In the genomic region with DNA sequence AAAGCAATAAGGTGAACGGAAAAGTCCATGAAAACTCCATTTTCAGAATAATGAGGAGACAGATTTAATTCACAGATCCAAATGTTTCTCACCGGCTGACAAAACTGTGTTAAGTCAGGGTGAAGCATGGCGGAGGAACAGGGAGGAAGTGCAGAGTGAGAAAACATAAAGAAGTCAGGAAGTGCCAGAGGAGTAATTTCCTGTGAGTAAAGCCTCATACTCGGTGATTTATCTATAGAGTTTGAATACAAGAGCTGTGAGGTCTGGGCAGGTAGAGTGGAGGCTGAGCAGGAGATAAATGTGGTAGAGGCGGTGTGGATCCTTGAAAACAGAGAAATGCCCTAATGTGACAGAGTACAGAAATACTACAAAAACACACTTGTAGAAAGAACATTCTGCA, we compare ENCODE assay signal across 10 cellular contexts. TPM values are rescaled to one million over a fixed set of nuclear protein-coding genes. Genes with fewer than 3 reads are reported as not detected.
DNase-seq lines count a peak whose midpoint lies in the region; ATAC-seq and TF ChIP-seq lines count a peak whose summit lies in the region.
"Had no signal": no experiment of that assay in that cellular context is flagged by ENCODE, and none has a peak within 500 bp of the region (broad histone marks: within the 10 kb centered on the region; RNA-seq: fewer than 3 reads in every experiment).

No MANE protein-coding gene starts in this region.

- in situ Hi-C loops in transverse colon (cut with MboI; ENCODE audit: low pct_ligation_motif_present in 1 of 4, low pct_unique_long_range_greater_than_20kb in 1 of 4, low sequenced_read_pairs in 3 of 4) = no loop called here

- peaks cover 42% of the 10 kb centered on the region for H3K4me1 Mint-ChIP-seq in activated CD4-positive, alpha-beta T cell treated with anti-CD3 and anti-CD28 coated beads, Interleukin-2, amount 10 ng/mL, durations not matched to agents 24 days and 14 days
- H3K4me1 Mint-ChIP-seq in endodermal cell = peaks cover 8% of the 10 kb centered on the region
- H3K4me1 Mint-ChIP-seq in stimulated activated naive CD8-positive, alpha-beta T cell treated with anti-CD3 and anti-CD28 coated beads, Interleukin-15, amount 100 ng/mL, for 72 hours = peaks cover 43% of the 10 kb centered on the region

- H3K9me3 Mint-ChIP-seq in activated CD4-positive, alpha-beta T cell treated with anti-CD3 and anti-CD28 coated beads, Interleukin-2, amount 10 ng/mL, durations not matched to agents 24 days and 14 days = no peaks in the 10 kb centered on the region
- no peaks in the 10 kb centered on the region for H3K9me3 Mint-ChIP-seq in endodermal cell
- H3K9me3 Mint-ChIP-seq in stimulated activated naive CD8-positive, alpha-beta T cell treated with anti-CD3 and anti-CD28 coated beads, Interleukin-15, amount 100 ng/mL, for 72 hours = no peaks in the 10 kb centered on the region

- peaks cover 64% of the 10 kb centered on the region for H3K36me3 Mint-ChIP-seq in activated CD4-positive, alpha-beta T cell treated with anti-CD3 and anti-CD28 coated beads, Interleukin-2, amount 10 ng/mL, durations not matched to agents 24 days and 14 days (ENCODE audit: low read depth)
- peaks cover 51% of the 10 kb centered on the region for H3K36me3 Mint-ChIP-seq in endodermal cell (ENCODE audit: low read depth)

- intact Hi-C loops in activated CD4-positive, alpha-beta T cell treated with anti-CD3 and anti-CD28 coated beads, Interleukin-2, amount 10 ng/mL, durations not matched to agents 24 days and 14 days (cut with micrococcal nuclease) = loop anchor here (2.0 kb wide), 1 partner anchor 15 kb away; no protein-coding TSS in a partner anchor
- intact Hi-C loops in transverse colon (cut with DNase I; ENCODE audit: low total_unique reads) = no loop called here

- peak; percentile 39 for DNase-seq in activated CD8-positive, alpha-beta memory T cell treated with anti-CD3 and anti-CD28 coated beads, Interleukin-2, amount 50 U/mL, for 1 hour (ENCODE audit: extremely low read depth)
- DNase-seq in activated CD8-positive, alpha-beta memory T cell treated with anti-CD3 and anti-CD28 coated beads, Interleukin-2, amount 50 U/mL, for 48 hours = no peak
- DNase-seq in activated CD4-positive, alpha-beta T cell treated with anti-CD3 and anti-CD28 coated beads, Interleukin-2, amount 10 ng/mL, durations not matched to agents 24 days and 14 days = peak; percentile 79
- DNase-seq in endodermal cell (no peak), transverse colon (no peak), COLO668 (lab: John Stamatoyannopoulos, UW; ENCODE audit: unreplicated experiment) (no peak)
- DNase-seq in stimulated activated naive CD8-positive, alpha-beta T cell treated with anti-CD3 and anti-CD28 coated beads, Interleukin-15, amount 100 ng/mL, for 72 hours = no peak
- DNase-seq: occipital lobe had no signal

- peak overlapping the region; percentile 84 for H3K27ac Mint-ChIP-seq in activated CD4-positive, alpha-beta T cell treated with anti-CD3 and anti-CD28 coated beads, Interleukin-2, amount 10 ng/mL, durations not matched to agents 24 days and 14 days
- peak overlapping the region; percentile 3 for H3K27ac Mint-ChIP-seq in endodermal cell
- H3K27ac Mint-ChIP-seq in stimulated activated naive CD8-positive, alpha-beta T cell treated with anti-CD3 and anti-CD28 coated beads, Interleukin-15, amount 100 ng/mL, for 72 hours = peak overlapping the region; percentile 27 to 54

- no peak for TF ChIP-seq EP300 in transverse colon (IDR thresholded peaks at IDR 0.05; ENCODE audit: low read depth)

- no peak for TF ChIP-seq CTCF in endodermal cell (conservative IDR thresholded peaks at IDR 0.05)
- TF ChIP-seq CTCF in transverse colon (IDR thresholded peaks at IDR 0.05) = no peak

- H3K4me1 ChIP-seq in endodermal cell (ENCODE audit: control insufficient read depth, insufficient read depth, low read length) = peaks cover 4% of the 10 kb centered on the region
- no peaks in the 10 kb centered on the region for H3K4me1 ChIP-seq in transverse colon
- H3K4me1 ChIP-seq: suprapubic skin had no signal

- H3K4me3 Mint-ChIP-seq in activated CD4-positive, alpha-beta T cell treated with anti-CD3 and anti-CD28 coated beads, Interleukin-2, amount 10 ng/mL, durations not matched to agents 24 days and 14 days = peak overlapping the region; percentile 84
- H3K4me3 Mint-ChIP-seq in endodermal cell = no peak overlapping the region
- peak overlapping the region; percentile 72 to 90 for H3K4me3 Mint-ChIP-seq in stimulated activated naive CD8-positive, alpha-beta T cell treated with anti-CD3 and anti-CD28 coated beads, Interleukin-15, amount 100 ng/mL, for 72 hours

- H3K27me3 Mint-ChIP-seq in activated CD4-positive, alpha-beta T cell treated with anti-CD3 and anti-CD28 coated beads, Interleukin-2, amount 10 ng/mL, durations not matched to agents 24 days and 14 days = no peaks in the 10 kb centered on the region
- H3K27me3 Mint-ChIP-seq in endodermal cell (ENCODE audit: insufficient read depth) = no peaks in the 10 kb centered on the region
- no peaks in the 10 kb centered on the region for H3K27me3 Mint-ChIP-seq in stimulated activated naive CD8-positive, alpha-beta T cell treated with anti-CD3 and anti-CD28 coated beads, Interleukin-15, amount 100 ng/mL, for 72 hours

- H3K9ac ChIP-seq in endodermal cell (ENCODE audit: extremely low read depth, low read length, poor library complexity, severe bottlenecking) = no peak overlapping the region

- H3K9me3 ChIP-seq in endodermal cell (ENCODE audit: control insufficient read depth, low read length) (no peaks in the 10 kb centered on the region), transverse colon (no peaks in the 10 kb centered on the region)
- H3K9me3 ChIP-seq: suprapubic skin had no signal

- 79 to 93% methylated on average over 3 to 5 of the region's 5 CpGs for WGBS in endodermal cell (ENCODE audit: insufficient coverage in 1 of 2, insufficient read length in 1 of 2), 2 experiments
- whole genome bisulfite sequencing in transverse colon (ENCODE audit: low coverage in 1 of 2), 2 donors = 52 to 68% methylated on average over 5 of the region's 5 CpGs

- H3K36me3 ChIP-seq in endodermal cell (ENCODE audit: control insufficient read depth, insufficient read depth, low read length) = peaks cover 11% of the 10 kb centered on the region
- peaks cover 0 to 11% (median 5%) of the 10 kb centered on the region in 4 donors for H3K36me3 ChIP-seq in transverse colon

- ATAC-seq in stimulated activated naive CD8-positive, alpha-beta T cell treated with anti-CD3 and anti-CD28 coated beads, Interleukin-15, amount 100 ng/mL, for 72 hours = peak; percentile 93
- no peak for ATAC-seq in HG03095 (IDR thresholded peaks at IDR 0.05; ENCODE audit: unreplicated experiment)

- no peak overlapping the region for H3K4me3 ChIP-seq in endodermal cell (ENCODE audit: low read length)
- H3K4me3 ChIP-seq in transverse colon = no peak overlapping the region
- H3K4me3 ChIP-seq: suprapubic skin had no signal

- TF ChIP-seq POLR2A in transverse colon (IDR thresholded peaks at IDR 0.05) = no peak

- H3K27me3 ChIP-seq in endodermal cell (ENCODE audit: control insufficient read depth, insufficient read depth, low read length, poor library complexity, severe bottlenecking) = no peaks in the 10 kb centered on the region
- H3K27me3 ChIP-seq in transverse colon = no peaks in the 10 kb centered on the region
- H3K27me3 ChIP-seq: suprapubic skin had no signal

- H3K27ac ChIP-seq in endodermal cell (ENCODE audit: low read depth, low read length) = no peak overlapping the region
- peak overlapping the region in 2 of 4 donors; percentile 9 to 53 for H3K27ac ChIP-seq in transverse colon
- H3K27ac ChIP-seq: suprapubic skin had no signal

RNA-seq across cellular contexts. Expression of a gene that starts 11.4 kb away (rescaled TPM):
- total RNA-seq in activated CD4-positive, alpha-beta T cell treated with anti-CD3 and anti-CD28 coated beads, Interleukin-2, amount 10 ng/mL, durations not matched to agents 24 days and 14 days = 125 and 127 TPM in 2 replicates
- total RNA-seq in endodermal cell = 10 to 100 TPM; 34.0 to 44.6 TPM
- polyA plus RNA-seq in endodermal cell (2013, experiment 1 of 2) = 29.4 TPM
- polyA plus RNA-seq in endodermal cell (2013, experiment 2 of 2) = 28.4 TPM
- total RNA-seq in transverse colon = 10 to 100 TPM; 13.1 to 48.4 (median 29.4) TPM

RNA-seq across cellular contexts. Expression of a gene that starts 25.6 kb away (rescaled TPM):
- 0.21 and 0.30 TPM in 2 replicates for total RNA-seq in activated CD4-positive, alpha-beta T cell treated with anti-CD3 and anti-CD28 coated beads, Interleukin-2, amount 10 ng/mL, durations not matched to agents 24 days and 14 days
- total RNA-seq in endodermal cell (10 to 100 TPM; 10.6 to 14.6 TPM), transverse colon (not detected)
- 7.0 TPM for polyA plus RNA-seq in endodermal cell (2013, experiment 1 of 2)
- 4.9 TPM for polyA plus RNA-seq in endodermal cell (2013, experiment 2 of 2)
- total RNA-seq: suprapubic skin had no signal

Comparison
In these comparisons a context has a peak if more than half of its experiments do, and no peak if none do; other contexts are left out.
1. DNase-seq: peak in activated CD8-positive, alpha-beta memory T cell treated with anti-CD3 and anti-CD28 coated beads, Interleukin-2, amount 50 U/mL, for 1 hour (single experiment) and activated CD4-positive, alpha-beta T cell treated with anti-CD3 and anti-CD28 coated beads, Interleukin-2, amount 10 ng/mL, durations not matched to agents 24 days and 14 days (single experiment); none in activated CD8-positive, alpha-beta memory T cell treated with anti-CD3 and anti-CD28 coated beads, Interleukin-2, amount 50 U/mL, for 48 hours (single experiment), endodermal cell (single experiment), stimulated activated naive CD8-positive, alpha-beta T cell treated with anti-CD3 and anti-CD28 coated beads, Interleukin-15, amount 100 ng/mL, for 72 hours (0 of 2), transverse colon (single experiment) and COLO668 (single experiment).
2. H3K27ac Mint-ChIP-seq: peak in every context shown above with its lines; median percentile 84 in activated CD4-positive, alpha-beta T cell treated with anti-CD3 and anti-CD28 coated beads, Interleukin-2, amount 10 ng/mL, durations not matched to agents 24 days and 14 days; 40 in stimulated activated naive CD8-positive, alpha-beta T cell treated with anti-CD3 and anti-CD28 coated beads, Interleukin-15, amount 100 ng/mL, for 72 hours; 3 in endodermal cell.